In genomic region chr18:48539406-48540328, GRCh38 we compare ENCODE assay signal across 1 cellular context.
TF ChIP-seq lines count a peak whose summit lies in the region.

No MANE protein-coding gene starts in this region.

TF ChIP-seq in HepG2, 621 proteins besides CTCF, POLR2A, EP300 and RAD21 (continued from another document and continues in another):
- TF ChIP-seq NCOA5 (CRISPR knock-in tag; IDR thresholded peaks at IDR 0.05) (no peak), ISX (CRISPR knock-in tag; conservative IDR thresholded peaks at IDR 0.05) (no peak), ZNF33B (CRISPR knock-in tag; IDR thresholded peaks at IDR 0.05) (no peak), ZNF496 (CRISPR knock-in tag; IDR thresholded peaks at IDR 0.05; ENCODE audit: insufficient replicate concordance) (no peak), ZNF335 (CRISPR knock-in tag; IDR thresholded peaks at IDR 0.05) (no peak), ZNF580 (CRISPR knock-in tag; IDR thresholded peaks at IDR 0.05; ENCODE audit: borderline replicate concordance, low read depth) (no peak), E2F5 (CRISPR knock-in tag; conservative IDR thresholded peaks at IDR 0.05) (no peak), PBX2 (CRISPR knock-in tag; IDR thresholded peaks at IDR 0.05) (no peak), ZNF879 (CRISPR knock-in tag; IDR thresholded peaks at IDR 0.05) (no peak), PITX1 (CRISPR knock-in tag; IDR thresholded peaks at IDR 0.05) (0 out of 2 replicates have a peak, but pooled peaks have one; percentile 20), DBP (CRISPR knock-in tag; IDR thresholded peaks at IDR 0.05; ENCODE audit: not compliant biosample characterization) (no peak), ZNF891 (CRISPR knock-in tag; IDR thresholded peaks at IDR 0.05) (peak; percentile 28; the same call in 1 of the 2 replicates), CBX5 (CRISPR knock-in tag; IDR thresholded peaks at IDR 0.05; ENCODE audit: borderline replicate concordance) (no peak), FOXO4 (CRISPR knock-in tag; conservative IDR thresholded peaks at IDR 0.05) (no peak), ARID4A (CRISPR knock-in tag; IDR thresholded peaks at IDR 0.05; ENCODE audit: borderline replicate concordance) (peak; percentile 26; the same call in 1 of the 2 replicates), HNRNPUL1 (IDR thresholded peaks at IDR 0.05; ENCODE audit: low read depth, low read length) (no peak), ZXDC (CRISPR knock-in tag; IDR thresholded peaks at IDR 0.05) (no peak), ARID2 (CRISPR knock-in tag; IDR thresholded peaks at IDR 0.05; ENCODE audit: borderline replicate concordance) (no peak), ZNF687 (CRISPR knock-in tag; IDR thresholded peaks at IDR 0.05) (peak; percentile 41; the same call in 1 of the 2 replicates), ZBTB38 (CRISPR knock-in tag; IDR thresholded peaks at IDR 0.05) (no peak), KIAA2018 (CRISPR knock-in tag; IDR thresholded peaks at IDR 0.05; ENCODE audit: borderline replicate concordance) (no peak), ZNF17 (CRISPR knock-in tag; IDR thresholded peaks at IDR 0.05) (no peak), TFDP1 (CRISPR knock-in tag; IDR thresholded peaks at IDR 0.05; ENCODE audit: borderline replicate concordance) (no peak), ZSCAN21 (CRISPR knock-in tag; IDR thresholded peaks at IDR 0.05; ENCODE audit: borderline replicate concordance) (no peak)
